ENCODE assay signal across 20 cellular contexts in the genomic region with DNA sequence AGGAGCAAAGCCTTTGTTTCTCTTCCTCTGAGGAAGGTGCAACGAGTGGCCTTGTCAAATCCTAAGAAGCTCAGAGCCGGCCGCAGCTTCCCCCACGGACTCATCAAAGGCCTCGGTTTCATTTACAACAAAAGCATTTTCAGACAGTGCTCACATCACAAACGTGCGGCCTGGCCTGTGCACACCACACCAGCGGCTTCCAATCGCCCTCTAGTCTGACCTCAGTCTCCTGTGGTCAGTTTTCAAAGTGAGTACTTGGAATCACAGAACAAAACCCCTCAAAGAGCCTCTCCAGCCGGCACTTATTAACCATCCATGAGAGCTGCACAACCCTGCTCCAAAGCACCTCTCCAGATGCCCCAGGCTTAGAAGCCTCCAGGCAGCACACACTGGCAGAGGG. TPM values are rescaled to one million over a fixed set of nuclear protein-coding genes. Genes with fewer than 3 reads are reported as not detected.
DNase-seq lines count a peak whose midpoint lies in the region; ATAC-seq and TF ChIP-seq lines count a peak whose summit lies in the region.
"Had no signal": no experiment of that assay in that cellular context is flagged by ENCODE, and none has a peak within 500 bp of the region (broad histone marks: within the 10 kb centered on the region; RNA-seq: fewer than 3 reads in every experiment).

No MANE protein-coding gene starts in this region.

- peaks cover 7 to 13% (median 10%) of the 10 kb centered on the region in 3 donors for H3K4me1 ChIP-seq in skeletal muscle tissue (ENCODE audit: control insufficient read depth in 3 of 3, insufficient read depth in 3 of 3, low read length in 3 of 3)

- in situ Hi-C loops in astrocyte of the spinal cord (cut with HindIII; ENCODE audit: low sequenced_read_pairs): no loop called here

- no peak for TF ChIP-seq CTCF in astrocyte of the spinal cord (IDR thresholded peaks at IDR 0.05; ENCODE audit: low read depth, low read length)

- no peaks in the 10 kb centered on the region for H3K9me3 ChIP-seq in skeletal muscle tissue (ENCODE audit: control insufficient read depth in 3 of 3, low read length in 3 of 3)
- H3K9me3 ChIP-seq: esophagus squamous epithelium, pancreas, thoracic aorta had no signal

- H3K36me3 ChIP-seq in skeletal muscle tissue (ENCODE audit: control insufficient read depth in 3 of 3, insufficient read depth in 3 of 3, low read length in 3 of 3): peaks cover 0 to 5% (median 4%) of the 10 kb centered on the region in 3 donors
- H3K36me3 ChIP-seq: pancreas, thoracic aorta had no signal

- DNase-seq in DMS53 (lab: John Stamatoyannopoulos, UW): peak; percentile 62
- no peak for DNase-seq in DMS53 treated with DMSO at 0.1 percent for 48 hours (lab: John Stamatoyannopoulos, UW; ENCODE audit: unreplicated experiment)
- DNase-seq in astrocyte of the spinal cord (ENCODE audit: low read depth, low spot score): peak; percentile 5
- DNase-seq in medulla oblongata (ENCODE audit: extremely low spot score): peak; percentile 6
- no peak for DNase-seq in GM03348 (ENCODE audit: low spot score)
- DNase-seq: activated naive CD8-positive, alpha-beta T cell treated with anti-CD3 and anti-CD28 coated beads for 36 hours; esophagus squamous epithelium; kidney; NCI-H1436; NCI-H345; pancreas; SIG-M5 had no signal

- peaks cover 0 to 15% (median 6%) of the 10 kb centered on the region in 3 donors for H3K27me3 ChIP-seq in skeletal muscle tissue (ENCODE audit: control insufficient read depth in 3 of 3, insufficient read depth in 3 of 3, low read length in 3 of 3)
- H3K27me3 ChIP-seq: pancreas had no signal

- no peak overlapping the region for H3K27ac ChIP-seq in skeletal muscle tissue (ENCODE audit: low read depth, low read length)
- H3K27ac ChIP-seq: 22Rv1, esophagus squamous epithelium, KMS-11, pancreas, thoracic aorta had no signal

- H3K9ac ChIP-seq in skeletal muscle tissue (ENCODE audit: low read depth in 1 of 3, low read length in 3 of 3): peak overlapping the region in 1 of 3 donors; percentile 69
- H3K9ac ChIP-seq: KMS-11 had no signal

- no peak overlapping the region for H3K4me3 ChIP-seq in astrocyte of the spinal cord (ENCODE audit: low read depth, low read length)
- peak overlapping the region; percentile 30 to 68 (median 43) for H3K4me3 ChIP-seq in skeletal muscle tissue (ENCODE audit: low read length in 3 of 3)
- H3K4me3 ChIP-seq: esophagus squamous epithelium, pancreas, thoracic aorta had no signal

- ATAC-seq in GM21447 (IDR thresholded peaks at IDR 0.05; ENCODE audit: unreplicated experiment) (no peak), GM18909 (IDR thresholded peaks at IDR 0.05; ENCODE audit: poor library complexity, unreplicated experiment) (no peak)
- ATAC-seq: pancreas had no signal

RNA-seq across cellular contexts. Expression of gene RADIL, which starts 3.3 kb away (rescaled TPM):
- 1.0 TPM for total RNA-seq in skeletal muscle tissue

RNA-seq across cellular contexts. Expression of gene PAPOLB, which starts 18.4 kb away (rescaled TPM):
- total RNA-seq in skeletal muscle tissue: under 0.01 TPM
- total RNA-seq: activated T-helper 1 cell treated with anti-CD3 and anti-CD28 coated beads, Interleukin-12 subunit alpha, Interleukin-12 subunit beta, Interleukin-2, Interleukin-4 antibody, amounts not matched to agents 30 ng/mL and 10 ng/mL and 1 ng/mL, durations not matched to agents 14 hours and 24 hours and 36 hours; T-helper 2 cell treated with Interferon-gamma antibody and Interleukin-4, amounts not matched to agents 100 ng/mL and 5 ng/mL, for 36 hours had no signal

Comparison
In these comparisons a context has a peak if more than half of its experiments do, and no peak if none do; other contexts are left out.
1. DNase-seq: peak in DMS53 (single experiment), astrocyte of the spinal cord (single experiment) and medulla oblongata (single experiment); none in DMS53 treated with DMSO at 0.1 percent for 48 hours (single experiment) and GM03348 (single experiment).